16 cellular contexts compared by ENCODE assay signal in the genomic region with DNA sequence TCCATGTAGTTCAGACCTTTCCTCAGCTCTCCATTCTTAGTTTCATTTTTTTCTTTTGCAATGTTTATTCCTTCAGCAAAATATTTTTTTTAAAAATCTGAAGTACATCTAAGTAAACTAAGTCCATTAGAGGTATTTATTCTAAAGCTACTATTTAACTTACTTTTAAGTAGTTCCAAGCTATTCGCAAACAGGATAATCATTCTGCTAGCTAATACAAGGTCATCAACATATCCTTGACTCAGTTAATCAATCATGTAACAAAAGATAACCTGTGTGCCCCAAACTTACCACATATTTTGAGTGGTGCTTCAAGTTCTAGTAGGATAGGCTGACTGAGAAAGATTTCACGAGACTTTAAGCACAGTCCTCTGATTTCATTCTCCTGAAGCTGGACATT.
"Had no signal": no experiment of that assay in that cellular context is flagged by ENCODE, and none has a peak within 500 bp of the region (broad histone marks: within the 10 kb centered on the region; RNA-seq: fewer than 3 reads in every experiment).

No MANE protein-coding gene starts in this region.

- DNase-seq: activated effector memory CD4-positive, alpha-beta T cell treated with Interleukin-2 at 50 U/mL for 16 hours; central memory CD4-positive, alpha-beta T cell; cortex of kidney; effector CD8-positive, alpha-beta T cell; left lung; mesenchymal stem cell; SK-N-SH; stimulated activated CD4-positive, alpha-beta T cell treated with anti-CD3 and anti-CD28 coated beads, Interleukin-2, amount 100 ng/mL, for 48 hours; T-helper 1 cell; testis; upper lobe of right lung had no signal

- H3K27ac Mint-ChIP-seq: stimulated activated naive CD8-positive, alpha-beta T cell treated with anti-CD3 and anti-CD28 coated beads, Interleukin-15, Interleukin-2, amounts not matched to agents 100 ng/mL and 50 ng/mL, for 24 hours had no signal

- H3K27me3 Mint-ChIP-seq: stimulated activated naive CD8-positive, alpha-beta T cell treated with anti-CD3 and anti-CD28 coated beads, Interleukin-15, Interleukin-2, amounts not matched to agents 100 ng/mL and 50 ng/mL, for 24 hours had no signal

- ATAC-seq: gastroesophageal sphincter, left lung, upper lobe of right lung, WTC11 had no signal

- H3K9me3 ChIP-seq: gastroesophageal sphincter, left lung, SK-N-SH, testis, upper lobe of right lung had no signal

- H3K27me3 ChIP-seq: gastroesophageal sphincter, left lung, testis, upper lobe of right lung had no signal

- H3K9me3 Mint-ChIP-seq: neural crest cell; stimulated activated naive CD8-positive, alpha-beta T cell treated with anti-CD3 and anti-CD28 coated beads, Interleukin-15, Interleukin-2, amounts not matched to agents 100 ng/mL and 50 ng/mL, for 24 hours; WTC11 had no signal

- H3K4me3 Mint-ChIP-seq: neural crest cell; stimulated activated naive CD8-positive, alpha-beta T cell treated with anti-CD3 and anti-CD28 coated beads, Interleukin-15, Interleukin-2, amounts not matched to agents 100 ng/mL and 50 ng/mL, for 24 hours; WTC11 had no signal

- H3K4me3 ChIP-seq: gastroesophageal sphincter, left lung, testis, upper lobe of right lung had no signal

- H3K27ac ChIP-seq: epithelial cell of prostate, left lung, testis, upper lobe of right lung had no signal
